Comparison of ENCODE assay signal across 11 cellular contexts in genomic region chr4:123986268-123986798, GRCh38.
DNase-seq lines count a peak whose midpoint lies in the region; ATAC-seq and TF ChIP-seq lines count a peak whose summit lies in the region.
"Had no signal": no experiment of that assay in that cellular context is flagged by ENCODE, and none has a peak within 500 bp of the region (broad histone marks: within the 10 kb centered on the region; RNA-seq: fewer than 3 reads in every experiment).

No MANE protein-coding gene starts in this region.

- TF ChIP-seq CTCF in progenitor cell of endocrine pancreas (IDR thresholded peaks at IDR 0.05; ENCODE audit: unreplicated experiment): no peak

- H3K36me3 Mint-ChIP-seq in progenitor cell of endocrine pancreas (ENCODE audit: insufficient read depth): no peaks in the 10 kb centered on the region
- H3K36me3 Mint-ChIP-seq: activated naive CD8-positive, alpha-beta T cell treated with anti-CD3 and anti-CD28 coated beads for 36 hours had no signal

- peaks cover 8% of the 10 kb centered on the region for H3K9me3 Mint-ChIP-seq in progenitor cell of endocrine pancreas (ENCODE audit: low read depth)
- H3K9me3 Mint-ChIP-seq: activated naive CD8-positive, alpha-beta T cell treated with anti-CD3 and anti-CD28 coated beads for 36 hours had no signal

- no peak overlapping the region for H3K27ac Mint-ChIP-seq in progenitor cell of endocrine pancreas
- H3K27ac Mint-ChIP-seq: activated naive CD8-positive, alpha-beta T cell treated with anti-CD3 and anti-CD28 coated beads for 36 hours had no signal

- H3K4me1 Mint-ChIP-seq in progenitor cell of endocrine pancreas (ENCODE audit: low read depth): no peaks in the 10 kb centered on the region
- H3K4me1 Mint-ChIP-seq: activated naive CD8-positive, alpha-beta T cell treated with anti-CD3 and anti-CD28 coated beads for 36 hours had no signal

- H3K27me3 Mint-ChIP-seq in progenitor cell of endocrine pancreas: no peaks in the 10 kb centered on the region
- H3K27me3 Mint-ChIP-seq: activated naive CD8-positive, alpha-beta T cell treated with anti-CD3 and anti-CD28 coated beads for 36 hours had no signal

- ATAC-seq in stimulated activated naive CD8-positive, alpha-beta T cell treated with anti-CD3 and anti-CD28 coated beads, Interleukin-15, Interleukin-2, amounts not matched to agents 100 U/mL and 50 U/mL, for 24 hours: no peak
- ATAC-seq in GM21515 (IDR thresholded peaks at IDR 0.05; ENCODE audit: unreplicated experiment): no peak
- ATAC-seq: left lobe of liver had no signal

- DNase-seq in AG08395 (ENCODE audit: low spot score): peak; percentile 82
- peak; percentile 73 for DNase-seq in RPMI7951 (ENCODE audit: low read depth)
- DNase-seq in fibroblast of gingiva (ENCODE audit: low read depth): peak; percentile 89
- DNase-seq in non-pigmented ciliary epithelial cell (ENCODE audit: low read depth): peak; percentile 89
- no peak for DNase-seq in stimulated activated naive CD8-positive, alpha-beta T cell treated with anti-CD3 and anti-CD28 coated beads, Interleukin-15, Interleukin-2, amounts not matched to agents 100 U/mL and 50 U/mL, for 24 hours
- DNase-seq in iPS-NIHi11 (ENCODE audit: low spot score): no peak
- DNase-seq in progenitor cell of endocrine pancreas (ENCODE audit: low spot score, unreplicated experiment): no peak
- DNase-seq: activated naive CD8-positive, alpha-beta T cell treated with anti-CD3 and anti-CD28 coated beads for 36 hours; NCI-H1417 had no signal

- no peak overlapping the region for H3K4me3 Mint-ChIP-seq in progenitor cell of endocrine pancreas (ENCODE audit: low read depth)
- H3K4me3 Mint-ChIP-seq: activated naive CD8-positive, alpha-beta T cell treated with anti-CD3 and anti-CD28 coated beads for 36 hours had no signal

Comparison
In these comparisons a context has a peak if more than half of its experiments do, and no peak if none do; other contexts are left out.
1. DNase-seq: peak in AG08395 (single experiment), RPMI7951 (single experiment), fibroblast of gingiva (single experiment) and non-pigmented ciliary epithelial cell (single experiment); none in stimulated activated naive CD8-positive, alpha-beta T cell treated with anti-CD3 and anti-CD28 coated beads, Interleukin-15, Interleukin-2, amounts not matched to agents 100 U/mL and 50 U/mL, for 24 hours (single experiment), iPS-NIHi11 (single experiment) and progenitor cell of endocrine pancreas (single experiment).